ENCODE assay signal across 8 cellular contexts in the genomic region with DNA sequence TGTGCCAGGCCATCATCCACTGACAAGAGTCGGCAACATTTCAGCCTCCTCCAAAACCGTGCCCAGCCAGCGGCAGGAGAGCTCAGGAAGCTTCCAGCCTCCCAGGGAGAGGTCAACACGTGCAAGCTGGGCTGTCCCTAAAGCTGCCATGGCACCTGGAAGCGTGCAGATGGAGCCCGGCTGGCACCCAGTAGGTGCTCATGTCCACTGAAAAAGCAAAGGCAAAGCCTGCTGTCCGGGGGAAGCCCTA. TPM values are rescaled to one million over a fixed set of nuclear protein-coding genes. Genes with fewer than 3 reads are reported as not detected.
DNase-seq lines count a peak whose midpoint lies in the region; ATAC-seq and TF ChIP-seq lines count a peak whose summit lies in the region.

No MANE protein-coding gene starts in this region.

- peak overlapping the region; percentile 57 for H3K4me3 Mint-ChIP-seq in T-helper 1 cell treated with Interleukin-12 subunit alpha and Interleukin-12 subunit beta and Interleukin-4 antibody, amounts not matched to agents 30 μg/mL and 1 μg/mL, for 36 hours

- TF ChIP-seq CTCF in astrocyte of the cerebellum (IDR thresholded peaks at IDR 0.05; ENCODE audit: low read depth, low read length, missing control alignments) (no peak), kidney epithelial cell (IDR thresholded peaks at IDR 0.05; ENCODE audit: insufficient read depth, low read length, poor library complexity, severe bottlenecking) (no peak), testis (IDR thresholded peaks at IDR 0.05) (no peak)

- H3K36me3 ChIP-seq in kidney epithelial cell (ENCODE audit: control insufficient read depth, insufficient read depth, low read length) (no peaks in the 10 kb centered on the region), testis (ENCODE audit: low read depth, missing control alignments) (no peaks in the 10 kb centered on the region)

- H3K36me3 Mint-ChIP-seq in T-helper 1 cell treated with Interleukin-12 subunit alpha and Interleukin-12 subunit beta and Interleukin-4 antibody, amounts not matched to agents 30 μg/mL and 1 μg/mL, for 36 hours (ENCODE audit: low read depth): peaks cover 3% of the 10 kb centered on the region

- H3K9me3 ChIP-seq in testis: no peaks in the 10 kb centered on the region

- peaks cover 13% of the 10 kb centered on the region for H3K4me1 Mint-ChIP-seq in T-helper 1 cell treated with Interleukin-12 subunit alpha and Interleukin-12 subunit beta and Interleukin-4 antibody, amounts not matched to agents 30 μg/mL and 1 μg/mL, for 36 hours (ENCODE audit: low read depth)

- intact Hi-C loops in testis (cut with DNase I; ENCODE audit: low total_unique reads): no loop called here

- DNase-seq in T-helper 1 cell (no peak), astrocyte of the cerebellum (ENCODE audit: low read depth) (no peak), kidney epithelial cell (ENCODE audit: low read depth) (no peak), testis (no peak), GOT3 (lab: John Stamatoyannopoulos, UW) (no peak)
- DNase-seq in activated CD4-positive, alpha-beta T cell treated with anti-CD3 and anti-CD28 coated beads, Interleukin-2, amount 50 U/mL, for 1 hour: no peak

- no peak overlapping the region for H3K27ac Mint-ChIP-seq in T-helper 1 cell treated with Interleukin-12 subunit alpha and Interleukin-12 subunit beta and Interleukin-4 antibody, amounts not matched to agents 30 μg/mL and 1 μg/mL, for 36 hours

- peak overlapping the region; percentile 90 to 92 for H3K27ac ChIP-seq in testis

- no peak for ATAC-seq in GM19324 (IDR thresholded peaks at IDR 0.05; ENCODE audit: low FRiP score, unreplicated experiment)

- TF ChIP-seq POLR2A in testis (IDR thresholded peaks at IDR 0.05): no peak

- H3K9me3 Mint-ChIP-seq in T-helper 1 cell treated with Interleukin-12 subunit alpha and Interleukin-12 subunit beta and Interleukin-4 antibody, amounts not matched to agents 30 μg/mL and 1 μg/mL, for 36 hours: no peaks in the 10 kb centered on the region

- in situ Hi-C loops in astrocyte of the cerebellum (cut with HindIII; ENCODE audit: low sequenced_read_pairs): loop anchor here (5.0 to 10.0 kb wide), 3 partner anchors 36 to 307 kb away; no protein-coding TSS in a partner anchor

- H3K27me3 Mint-ChIP-seq in T-helper 1 cell treated with Interleukin-12 subunit alpha and Interleukin-12 subunit beta and Interleukin-4 antibody, amounts not matched to agents 30 μg/mL and 1 μg/mL, for 36 hours (ENCODE audit: low read depth): peaks cover 52% of the 10 kb centered on the region

- no peaks in the 10 kb centered on the region for H3K27me3 ChIP-seq in kidney epithelial cell (ENCODE audit: control insufficient read depth, insufficient read depth, low read length)
- no peaks in the 10 kb centered on the region for H3K27me3 ChIP-seq in testis

- H3K4me3 ChIP-seq in astrocyte of the cerebellum (ENCODE audit: low read depth, low read length) (peak overlapping the region; percentile 63), kidney epithelial cell (ENCODE audit: low read depth, low read length) (peak overlapping the region; percentile 58), testis (peak overlapping the region; percentile 71 to 78)

- peaks cover 74% of the 10 kb centered on the region for H3K4me1 ChIP-seq in testis

- WGBS in testis, 2 donors: 23% methylated on average over 7 of the region's 7 CpGs; no CpG with 5 or more reads in 1 of the 2 donors

RNA-seq across cellular contexts. Expression of gene TLDC2, which starts 14.4 kb away (rescaled TPM):
- 0.14 and 0.25 TPM in 2 replicates for total RNA-seq in kidney epithelial cell
- 1 to 10 TPM; 2.8 to 3.4 TPM for total RNA-seq in testis
- 2.9 TPM for polyA plus RNA-seq in testis (ENCODE audit: insufficient read depth, low read depth, low replicate concordance)
